Comparison of ENCODE assay signal across 6 cellular contexts in genomic region chr11:81574301-81574700, GRCh38.
"Had no signal": no experiment of that assay in that cellular context is flagged by ENCODE, and none has a peak within 500 bp of the region (broad histone marks: within the 10 kb centered on the region; RNA-seq: fewer than 3 reads in every experiment).

No MANE protein-coding gene starts in this region.

- H3K36me3 ChIP-seq: HAP-1 had no signal

- H3K4me3 ChIP-seq: GM23248, HAP-1 had no signal

- H3K4me1 ChIP-seq: HAP-1 had no signal

- H3K27ac ChIP-seq: GM23248, HL-60 had no signal

- H3K9me3 ChIP-seq: HAP-1 had no signal

- DNase-seq: GM23248, GOT3, H7, HFFc6 had no signal
